ENCODE assay signal across 21 cellular contexts in the genomic region with DNA sequence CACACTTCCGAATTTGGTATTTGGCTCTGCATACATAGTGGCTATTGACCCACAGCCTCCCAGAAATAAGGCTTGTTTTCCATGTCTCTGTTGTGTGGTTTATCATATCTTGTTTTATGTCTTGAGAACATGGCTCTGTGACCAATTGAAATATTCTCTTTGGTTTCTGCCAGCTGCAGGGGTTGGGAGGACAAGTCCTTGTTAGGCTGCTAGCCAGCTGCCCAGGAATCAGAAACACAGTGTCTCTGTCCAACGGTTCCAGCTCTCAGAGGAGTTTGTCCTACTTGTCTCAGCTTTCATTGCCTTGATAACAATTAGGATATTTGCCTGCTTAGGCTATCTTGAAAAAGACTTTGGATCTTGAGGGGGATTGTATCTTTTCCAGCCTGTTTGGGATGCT. TPM values are rescaled to one million over a fixed set of nuclear protein-coding genes. Genes with fewer than 3 reads are reported as not detected.
DNase-seq lines count a peak whose midpoint lies in the region; ATAC-seq and TF ChIP-seq lines count a peak whose summit lies in the region.
"Had no signal": no experiment of that assay in that cellular context is flagged by ENCODE, and none has a peak within 500 bp of the region (broad histone marks: within the 10 kb centered on the region; RNA-seq: fewer than 3 reads in every experiment).

No MANE protein-coding gene starts in this region.

- WGBS in right cardiac atrium: 32% methylated on average over 2 of the region's 2 CpGs

- no peak overlapping the region for H3K4me3 ChIP-seq in right cardiac atrium (ENCODE audit: low read length)
- H3K4me3 ChIP-seq in gastrocnemius medialis: no peak overlapping the region
- H3K4me3 ChIP-seq: body of pancreas, HAP-1 had no signal

- no peaks in the 10 kb centered on the region for H3K9me3 ChIP-seq in right cardiac atrium (ENCODE audit: control insufficient read depth, low read length)
- H3K9me3 ChIP-seq in gastrocnemius medialis: no peaks in the 10 kb centered on the region
- H3K9me3 ChIP-seq: body of pancreas, HAP-1 had no signal

- H3K27ac Mint-ChIP-seq in HFFc6 (peak overlapping the region; percentile 88), brain (peak overlapping the region in 3 of 5 experiments; percentile 59 to 88 (median 88))
- H3K27ac Mint-ChIP-seq: activated CD4-positive, alpha-beta T cell treated with anti-CD3 and anti-CD28 coated beads, Interleukin-2, amount 10 ng/mL, durations not matched to agents 24 days and 14 days; CD4-positive, alpha-beta T cell; T-helper 2 cell treated with Interferon-gamma antibody and Interleukin-4, amounts not matched to agents 5 μg/mL and 100 μg/mL, for 36 hours had no signal

- H3K27me3 ChIP-seq in right cardiac atrium (ENCODE audit: control insufficient read depth, insufficient read depth): no peaks in the 10 kb centered on the region
- no peaks in the 10 kb centered on the region for H3K27me3 ChIP-seq in gastrocnemius medialis
- H3K27me3 ChIP-seq: body of pancreas had no signal

- peaks cover 10% of the 10 kb centered on the region for H3K4me1 ChIP-seq in right cardiac atrium (ENCODE audit: control insufficient read depth, insufficient read depth, low read length)
- H3K4me1 ChIP-seq in gastrocnemius medialis: peaks cover 17 to 41% of the 10 kb centered on the region in 2 donors
- H3K4me1 ChIP-seq: body of pancreas, HAP-1 had no signal

- H3K9me3 Mint-ChIP-seq in HFFc6: no peaks in the 10 kb centered on the region
- peaks cover 0 to 3% (median 0%) of the 10 kb centered on the region in 5 experiments for H3K9me3 Mint-ChIP-seq in brain
- H3K9me3 Mint-ChIP-seq: activated CD4-positive, alpha-beta T cell treated with anti-CD3 and anti-CD28 coated beads, Interleukin-2, amount 10 ng/mL, durations not matched to agents 24 days and 14 days; CD4-positive, alpha-beta T cell; T-helper 2 cell treated with Interferon-gamma antibody and Interleukin-4, amounts not matched to agents 5 μg/mL and 100 μg/mL, for 36 hours had no signal

- intact Hi-C loops in right cardiac atrium (cut with DNase I) (no loop called here), gastrocnemius medialis (cut with DNase I; ENCODE audit: low total_unique reads) (no loop called here)

- peaks cover 1% of the 10 kb centered on the region for H3K27me3 Mint-ChIP-seq in HFFc6 (ENCODE audit: insufficient read depth)
- peaks cover 14% of the 10 kb centered on the region for H3K27me3 Mint-ChIP-seq in brain

- no peaks in the 10 kb centered on the region for H3K36me3 ChIP-seq in gastrocnemius medialis
- H3K36me3 ChIP-seq: HAP-1 had no signal

- in situ Hi-C loops in gastrocnemius medialis (cut with MboI; ENCODE audit: low sequenced_read_pairs in 4 of 4): loop anchor here in 1 of 4 donors (10.0 kb wide), 1 partner anchor 56 kb away; no protein-coding TSS in a partner anchor

- TF ChIP-seq CTCF in HFFc6 (IDR thresholded peaks at IDR 0.05) (no peak), brain (conservative IDR thresholded peaks at IDR 0.05) (no peak), gastrocnemius medialis (IDR thresholded peaks at IDR 0.05 in 4 of 5, conservative IDR thresholded peaks at IDR 0.05 in 1 of 5) (no peak)

- no peaks in the 10 kb centered on the region for H3K36me3 Mint-ChIP-seq in HFFc6 (ENCODE audit: low read depth)
- no peaks in the 10 kb centered on the region for H3K36me3 Mint-ChIP-seq in brain

- DNase-seq in HFFc6 (peak; percentile 11), right cardiac atrium (peak; percentile 57 to 88 (median 82)), gastrocnemius medialis (peak; percentile 54 to 56), HK-2 (ENCODE audit: unreplicated experiment) (no peak), NCI-H1092 treated with DMSO at 0.1 percent for 48 hours (lab: John Stamatoyannopoulos, UW) (no peak), Ammon's horn (ENCODE audit: low spot score) (no peak)
- DNase-seq: activated CD4-positive, alpha-beta T cell treated with anti-CD3 and anti-CD28 coated beads, Interleukin-2, amount 10 ng/mL, durations not matched to agents 24 days and 14 days; CD4-positive, alpha-beta T cell; GDM1; NCI-H1105; stimulated activated CD4-positive, alpha-beta T cell treated with anti-CD3 and anti-CD28 coated beads, Interleukin-4, amount 100 ng/mL, for 4 hours; stimulated activated naive CD8-positive, alpha-beta T cell treated with anti-CD3 and anti-CD28 coated beads, Interleukin-15, Interleukin-2, amounts not matched to agents 100 U/mL and 50 U/mL, for 24 hours had no signal

- peak; percentile 68 to 84 for ATAC-seq in right cardiac atrium
- ATAC-seq in gastrocnemius medialis: peak; percentile 62 to 78
- no peak for ATAC-seq in GM19351 (IDR thresholded peaks at IDR 0.05; ENCODE audit: unreplicated experiment)
- ATAC-seq: stimulated activated naive CD8-positive, alpha-beta T cell treated with anti-CD3 and anti-CD28 coated beads, Interleukin-15, Interleukin-2, amounts not matched to agents 100 U/mL and 50 U/mL, for 24 hours had no signal

- H3K4me3 Mint-ChIP-seq in HFFc6 (peak overlapping the region; percentile 65), brain (peak overlapping the region in 1 of 5 experiments; percentile 30)
- H3K4me3 Mint-ChIP-seq: activated CD4-positive, alpha-beta T cell treated with anti-CD3 and anti-CD28 coated beads, Interleukin-2, amount 10 ng/mL, durations not matched to agents 24 days and 14 days; CD4-positive, alpha-beta T cell; T-helper 2 cell treated with Interferon-gamma antibody and Interleukin-4, amounts not matched to agents 5 μg/mL and 100 μg/mL, for 36 hours had no signal

- no peak overlapping the region for H3K27ac ChIP-seq in right cardiac atrium (ENCODE audit: low read length)
- H3K27ac ChIP-seq in gastrocnemius medialis: peak overlapping the region; percentile 2 to 80 (median 34)
- H3K27ac ChIP-seq: body of pancreas had no signal

- peaks cover 48% of the 10 kb centered on the region for H3K4me1 Mint-ChIP-seq in HFFc6 (ENCODE audit: low read depth)
- peaks cover 24% of the 10 kb centered on the region for H3K4me1 Mint-ChIP-seq in brain

- no peak for TF ChIP-seq POLR2A in gastrocnemius medialis (IDR thresholded peaks at IDR 0.05)

RNA-seq across cellular contexts. Expression of gene SLC7A4, which starts 6.0 kb away (rescaled TPM):
- under 1 TPM in 1 of 6 experiments, not detected in 5; 0.07 TPM for total RNA-seq in HFFc6 (2021; fragmentation: NEBNext Ultra II Directional; extraction: Animal tissue kit (Norgen Biotek cat#: 25700))
- 7.3 TPM for polyA plus RNA-seq in brain (ENCODE audit: insufficient read depth, low read depth, low replicate concordance)
- 1 to 10 TPM in 2 of 4 donors, under 1 TPM in 2; 0.33 to 1.9 (median 0.77) TPM for total RNA-seq in right cardiac atrium
- 0.59 TPM for polyA plus RNA-seq in right cardiac atrium
- not detected for total RNA-seq in gastrocnemius medialis
- total RNA-seq: activated CD4-positive, alpha-beta T cell treated with anti-CD3 and anti-CD28 coated beads, Interleukin-2, amount 10 ng/mL, durations not matched to agents 24 days and 14 days; CD4-positive, alpha-beta T cell; endothelial cell of umbilical vein; HT1080; mononuclear cell had no signal
- polyA plus RNA-seq: endothelial cell of umbilical vein had no signal

RNA-seq across cellular contexts. Expression of gene LRRC74B, which starts 7.3 kb away (rescaled TPM):
- total RNA-seq in HFFc6 (2021; fragmentation: NEBNext Ultra II Directional; extraction: Animal tissue kit (Norgen Biotek cat#: 25700)): not detected
- polyA plus RNA-seq in brain (ENCODE audit: insufficient read depth, low read depth, low replicate concordance) (not detected), right cardiac atrium (not detected)
- total RNA-seq in right cardiac atrium (not detected), gastrocnemius medialis (not detected)
- total RNA-seq: activated CD4-positive, alpha-beta T cell treated with anti-CD3 and anti-CD28 coated beads, Interleukin-2, amount 10 ng/mL, durations not matched to agents 24 days and 14 days; body of pancreas; CD4-positive, alpha-beta T cell; endothelial cell of umbilical vein; HT1080; mononuclear cell; renal cortical epithelial cell had no signal
- polyA plus RNA-seq: endothelial cell of umbilical vein had no signal

RNA-seq across cellular contexts. Expression of gene P2RX6, which starts 23.4 kb away (rescaled TPM):
- 1 to 10 TPM; 1.6 to 4.0 (median 1.9) TPM for total RNA-seq in HFFc6 (2021; fragmentation: NEBNext Ultra II Directional; extraction: Animal tissue kit (Norgen Biotek cat#: 25700))
- polyA plus RNA-seq in brain (ENCODE audit: insufficient read depth, low read depth, low replicate concordance) (3.5 TPM), right cardiac atrium (2.1 TPM)
- total RNA-seq in right cardiac atrium (1 to 10 TPM; 1.7 to 6.7 (median 4.8) TPM), gastrocnemius medialis (10 to 100 TPM; 17.6 to 68.9 (median 33.3) TPM)
- total RNA-seq: activated CD4-positive, alpha-beta T cell treated with anti-CD3 and anti-CD28 coated beads, Interleukin-2, amount 10 ng/mL, durations not matched to agents 24 days and 14 days; body of pancreas; endothelial cell of umbilical vein had no signal

RNA-seq across cellular contexts. Expression of gene THAP7, which starts 36.5 kb away (rescaled TPM):
- 10 to 100 TPM; 17.8 to 23.1 (median 21.1) TPM for total RNA-seq in HFFc6 (2021; fragmentation: NEBNext Ultra II Directional; extraction: Animal tissue kit (Norgen Biotek cat#: 25700))
- 57.9 TPM for polyA plus RNA-seq in brain (ENCODE audit: insufficient read depth, low read depth, low replicate concordance)
- total RNA-seq in right cardiac atrium: 10 to 100 TPM; 23.2 to 25.2 (median 23.8) TPM
- 38.2 TPM for polyA plus RNA-seq in right cardiac atrium
- total RNA-seq in gastrocnemius medialis: 10 to 100 TPM; 44.8 to 76.2 (median 61.7) TPM

RNA-seq across cellular contexts. Expression of gene LZTR1, which starts 56.3 kb away (rescaled TPM):
- 10 to 100 TPM; 50.6 to 64.0 (median 57.2) TPM for total RNA-seq in HFFc6 (2021; fragmentation: NEBNext Ultra II Directional; extraction: Animal tissue kit (Norgen Biotek cat#: 25700))
- 25.4 TPM for polyA plus RNA-seq in brain (ENCODE audit: insufficient read depth, low read depth, low replicate concordance)
- total RNA-seq in right cardiac atrium: 10 to 100 TPM; 28.3 to 33.2 (median 31.1) TPM
- polyA plus RNA-seq in right cardiac atrium: 20.4 TPM
- 10 to 100 TPM; 25.4 to 36.4 (median 26.3) TPM for total RNA-seq in gastrocnemius medialis

Comparison
In these comparisons a context has a peak if more than half of its experiments do, and no peak if none do; other contexts are left out.
1. DNase-seq: peak in HFFc6 (single experiment), right cardiac atrium (3 of 3) and gastrocnemius medialis (2 of 2); none in HK-2 (single experiment), NCI-H1092 treated with DMSO at 0.1 percent for 48 hours (single experiment) and Ammon's horn (single experiment).